Comparison of ENCODE assay signal across 8 cellular contexts in genomic region chr9:114662081-114662989, GRCh38. TPM values are rescaled to one million over a fixed set of nuclear protein-coding genes. Genes with fewer than 3 reads are reported as not detected.
DNase-seq lines count a peak whose midpoint lies in the region; ATAC-seq, FAIRE-seq and TF ChIP-seq lines count a peak whose summit lies in the region.

No MANE protein-coding gene starts in this region.

- no peaks in the 10 kb centered on the region for H3K79me2 ChIP-seq in K562 (ENCODE audit: control insufficient read depth, insufficient read depth, low read length)

- peak; percentile 56 for DNase-seq in COLO668 (lab: John Stamatoyannopoulos, UW; ENCODE audit: unreplicated experiment)
- DNase-seq in HUDEP-2 (lab: John Stamatoyannopoulos, UW; ENCODE audit: unreplicated experiment in 76 of 76), result peak in 41 of 76 experiments; percentile 1 to 63 (median 28)
- peak; percentile 57 for DNase-seq in T-helper 9 cell
- peak; percentile 66 to 82 (median 79) for DNase-seq in K562 (ENCODE audit: extremely low read depth in 1 of 4, low spot score in 3 of 4)
- peak; percentile 81 for DNase-seq in islet precursor cell
- DNase-seq in stimulated activated CD4-positive, alpha-beta T cell treated with anti-CD3 and anti-CD28 coated beads, Interleukin-4, amount 100 ng/mL, for 4 hours, result peak; percentile 44 to 54
- DNase-seq in NOMO-1 treated with DMSO at 0.1 percent for 48 hours (lab: John Stamatoyannopoulos, UW; ENCODE audit: unreplicated experiment), result no peak

- TF ChIP-seq EP300 in K562 (IDR thresholded peaks at IDR 0.05; ENCODE audit: low read length), result no peak

- FAIRE-seq in K562 (lab: Jason Lieb, UNC), result peak; percentile 66

- WGBS in K562 (ENCODE audit: insufficient coverage, low coverage, missing lambda C conversion rate), result 1% methylated on average over 9 of the region's 10 CpGs

- POLR2A ChIA-PET in K562 (lab: Yijun Ruan, JAX), result no interaction called here

- no peak overlapping the region for H3K4me3 ChIP-seq in K562

- peak; percentile 70 to 89 (median 80) for TF ChIP-seq CTCF in K562 (IDR thresholded peaks at IDR 0.05 in 2 of 3, conservative IDR thresholded peaks at IDR 0.05 in 1 of 3; ENCODE audit: insufficient read depth in 2 of 3, low read depth in 1 of 3, low read length in 3 of 3)

- CTCF ChIA-PET in K562 (lab: Yijun Ruan, JAX; ENCODE audit: low intra/inter-chr PET ratio), result interaction anchor here (0.9 to 3.5 kb wide), 3 partner anchors 76 to 352 kb away, joined by 3 to 15 read pairs (median 5); no protein-coding TSS in a partner anchor

- peaks cover 13 to 59% of the 10 kb centered on the region in 2 experiments; a peak in 4 of 5 replicates for H3K27me3 ChIP-seq in K562 (ENCODE audit: control insufficient read depth in 2 of 2, insufficient read depth in 2 of 2, low read length in 2 of 2)

- intact Hi-C loops in K562 (cut with micrococcal nuclease), result loop anchor here (1.0 to 5.0 kb wide), 3 partner anchors 75 to 352 kb away; no protein-coding TSS in a partner anchor

- no peaks in the 10 kb centered on the region; the same call in 1 of the 2 replicates for H4K20me1 ChIP-seq in K562 (replicated peaks; ENCODE audit: control insufficient read depth, insufficient read depth, low read length)

- peak; percentile 47 to 73; a peak in 3 of 4 replicates for TF ChIP-seq RAD21 in K562 (CRISPR knock-in tag; conservative IDR thresholded peaks at IDR 0.05 in 1 of 2, IDR thresholded peaks at IDR 0.05 in 1 of 2)

- H3K9me1 ChIP-seq in K562 (ENCODE audit: control insufficient read depth, insufficient read depth, low read length), result no peaks in the 10 kb centered on the region

- no peak overlapping the region for H2AFZ ChIP-seq in K562 (ENCODE audit: low read depth, low read length)

- H3K4me2 ChIP-seq in K562 (ENCODE audit: insufficient read depth, low read length), result no peak overlapping the region

- in situ Hi-C loops in K562 (cut with MboI), result no loop called here

- H3K27ac ChIP-seq in K562 (ENCODE audit: extremely low read depth, low read depth, low read length), result no peak overlapping the region

- BruUV-seq in K562 (replicated peaks; lab: Mats Ljungman, UMichigan), result no TSS peak

- H3K9me3 ChIP-seq in K562 (replicated peaks; ENCODE audit: control insufficient read depth, insufficient read depth, low read depth, low read length), result no peaks in the 10 kb centered on the region

- no peaks in the 10 kb centered on the region for H3K36me3 ChIP-seq in K562 (ENCODE audit: control insufficient read depth, insufficient read depth, low read length)

- H3K9ac ChIP-seq in K562 (ENCODE audit: insufficient read depth in 1 of 2, low read depth in 2 of 2, low read length in 2 of 2), result peak overlapping the region in 1 of 2 experiments; percentile 33; a peak in 1 of 4 replicates

- H3K4me1 ChIP-seq in K562 (replicated peaks in 1 of 2; ENCODE audit: control insufficient read depth in 2 of 2, insufficient read depth in 2 of 2, low read length in 2 of 2), result no peaks in the 10 kb centered on the region

- TF ChIP-seq POLR2A in K562 (conservative IDR thresholded peaks at IDR 0.05), result no peak

- ATAC-seq in GM19463 (IDR thresholded peaks at IDR 0.05; ENCODE audit: unreplicated experiment) (peak; percentile 81), K562 (peak; percentile 95)

TF ChIP-seq in K562, 482 proteins besides CTCF, POLR2A, EP300 and RAD21 (continues in another document):
- TF ChIP-seq NFIX (CRISPR knock-in tag; IDR thresholded peaks at IDR 0.05; ENCODE audit: low read depth) (no peak), JUND (IDR thresholded peaks at IDR 0.05; ENCODE audit: borderline replicate concordance, low read depth, low read length) (0 out of 2 replicates have a peak, but pooled peaks have one; percentile 12), JUND (tag; IDR thresholded peaks at IDR 0.05; ENCODE audit: borderline replicate concordance, low read depth, low read length) (no peak), ZKSCAN8 (CRISPR knock-in tag; IDR thresholded peaks at IDR 0.05) (peak; percentile 96), DEAF1 (CRISPR knock-in tag; IDR thresholded peaks at IDR 0.05) (0 out of 2 replicates have a peak, but pooled peaks have one; percentile 18), SMC3 (conservative IDR thresholded peaks at IDR 0.05; ENCODE audit: insufficient read depth, low read depth, low read length) (peak; percentile 65), ZNF444 (CRISPR knock-in tag; IDR thresholded peaks at IDR 0.05) (no peak)

RNA-seq across cellular contexts. Expression of gene TEX53, which starts 4.7 kb away (rescaled TPM):
- not detected in 2 replicates for total RNA-seq in K562 (2011; cell fraction: chromatin; rRNA removed; ENCODE audit: low replicate concordance)
- not detected in 2 replicates for total RNA-seq in K562 (2011; cell fraction: nucleolus; rRNA removed)
- total RNA-seq in K562 (2011; cell fraction: nucleoplasm; rRNA removed), result not detected in 2 replicates
- not detected in 2 replicates for total RNA-seq in K562 (2014; rRNA removed)
- total RNA-seq in K562 (2014; rRNA removed; fragmentation: Illumina TruSeq; extraction: Trizol), result not detected in 2 replicates
- not detected in 2 replicates for total RNA-seq in K562 (2015; rRNA removed; fragmentation: Illumina TruSeq; extraction: Trizol)
- not detected in 2 replicates for total RNA-seq in K562 (2021)
- not detected in 2 replicates for polyA plus RNA-seq in K562 (2011; rRNA removed)
- not detected in 2 replicates for polyA plus RNA-seq in K562 (2011; cell fraction: cytosol; rRNA removed)
- polyA plus RNA-seq in K562 (2011; cell fraction: nucleus; rRNA removed), result not detected in 2 replicates
- not detected in 2 replicates for polyA plus RNA-seq in K562 (2012)
- not detected in 2 replicates for polyA plus RNA-seq in K562 (2014; fragmentation: Illumina TruSeq; extraction: Trizol)
- polyA plus RNA-seq in K562 (2014; fragmentation: Nextera tagmentation; extraction: Ambion mirVana), result not detected
- not detected in 2 replicates for polyA plus RNA-seq in K562 (2014; rRNA removed)
- not detected in 2 replicates for polyA minus RNA-seq in K562 (2011; rRNA and poly(A)+ RNA removed)
- polyA minus RNA-seq in K562 (2011; cell fraction: cytosol; rRNA and poly(A)+ RNA removed), result not detected in 2 replicates
- polyA minus RNA-seq in K562 (2011; cell fraction: nucleus; rRNA and poly(A)+ RNA removed), result not detected in 2 replicates

RNA-seq across cellular contexts. Expression of gene TEX48, which starts 19.7 kb away (rescaled TPM):
- total RNA-seq in K562 (2011; cell fraction: chromatin; rRNA removed; ENCODE audit: low replicate concordance), result not detected in 2 replicates
- not detected in 2 replicates for total RNA-seq in K562 (2011; cell fraction: nucleolus; rRNA removed)
- not detected in 2 replicates for total RNA-seq in K562 (2011; cell fraction: nucleoplasm; rRNA removed)
- total RNA-seq in K562 (2014; rRNA removed) (not detected in 2 replicates), K562 (2014; rRNA removed; fragmentation: Illumina TruSeq; extraction: Trizol) (not detected in 2 replicates), K562 (2015; rRNA removed; fragmentation: Illumina TruSeq; extraction: Trizol) (not detected in 2 replicates), K562 (2021) (not detected in 2 replicates)
- polyA plus RNA-seq in K562 (2011; rRNA removed) (not detected in 2 replicates), K562 (2014; fragmentation: Illumina TruSeq; extraction: Trizol) (not detected in 2 replicates), K562 (2014; fragmentation: Nextera tagmentation; extraction: Ambion mirVana) (not detected), K562 (2014; rRNA removed) (not detected in 2 replicates)
- polyA plus RNA-seq in K562 (2011; cell fraction: cytosol; rRNA removed), result not detected in 2 replicates
- not detected in 2 replicates for polyA plus RNA-seq in K562 (2011; cell fraction: nucleus; rRNA removed)
- not detected in 2 replicates for polyA plus RNA-seq in K562 (2012)
- polyA minus RNA-seq in K562 (2011; rRNA and poly(A)+ RNA removed), result not detected in 2 replicates
- not detected in 2 replicates for polyA minus RNA-seq in K562 (2011; cell fraction: cytosol; rRNA and poly(A)+ RNA removed)
- not detected in 2 replicates for polyA minus RNA-seq in K562 (2011; cell fraction: nucleus; rRNA and poly(A)+ RNA removed)

RNA-seq across cellular contexts. Expression of gene TMEM268, which starts 51.2 kb away (rescaled TPM):
- 35.2 and 43.1 TPM in 2 replicates for total RNA-seq in K562 (2011; cell fraction: chromatin; rRNA removed; ENCODE audit: low replicate concordance)
- 25.1 and 26.3 TPM in 2 replicates for total RNA-seq in K562 (2011; cell fraction: nucleolus; rRNA removed)
- total RNA-seq in K562 (2011; cell fraction: nucleoplasm; rRNA removed), result 33.6 and 48.1 TPM in 2 replicates
- 9.1 and 11.5 TPM in 2 replicates for total RNA-seq in K562 (2014; rRNA removed)
- total RNA-seq in K562 (2014; rRNA removed; fragmentation: Illumina TruSeq; extraction: Trizol), result 10.0 and 10.8 TPM in 2 replicates
- 7.1 and 8.6 TPM in 2 replicates for total RNA-seq in K562 (2015; rRNA removed; fragmentation: Illumina TruSeq; extraction: Trizol)
- total RNA-seq in K562 (2021), result 14.8 and 17.3 TPM in 2 replicates
- polyA plus RNA-seq in K562 (2011; rRNA removed), result 19.3 and 19.4 TPM in 2 replicates
- polyA plus RNA-seq in K562 (2011; cell fraction: cytosol; rRNA removed), result 10.1 and 20.0 TPM in 2 replicates
- 10.2 and 12.8 TPM in 2 replicates for polyA plus RNA-seq in K562 (2011; cell fraction: nucleus; rRNA removed)
- polyA plus RNA-seq in K562 (2012), result 7.4 and 20.0 TPM in 2 replicates
- 19.4 and 19.6 TPM in 2 replicates for polyA plus RNA-seq in K562 (2014; fragmentation: Illumina TruSeq; extraction: Trizol)
- 1 to 10 TPM; 2.6 to 2.7 TPM for polyA plus RNA-seq in K562 (2014; fragmentation: Nextera tagmentation; extraction: Ambion mirVana)
- polyA plus RNA-seq in K562 (2014; rRNA removed), result 8.4 and 10.5 TPM in 2 replicates
- polyA minus RNA-seq in K562 (2011; rRNA and poly(A)+ RNA removed), result 19.3 and 23.1 TPM in 2 replicates
- 7.8 and 12.3 TPM in 2 replicates for polyA minus RNA-seq in K562 (2011; cell fraction: cytosol; rRNA and poly(A)+ RNA removed)
- polyA minus RNA-seq in K562 (2011; cell fraction: nucleus; rRNA and poly(A)+ RNA removed), result 4.7 and 6.6 TPM in 2 replicates
